Comparison of ENCODE assay signal across 9 cellular contexts in genomic region chr3:122890077-122890484, GRCh38.
DNase-seq lines count a peak whose midpoint lies in the region; ATAC-seq, FAIRE-seq and TF ChIP-seq lines count a peak whose summit lies in the region.
"Had no signal": no experiment of that assay in that cellular context is flagged by ENCODE, and none has a peak within 500 bp of the region (broad histone marks: within the 10 kb centered on the region; RNA-seq: fewer than 3 reads in every experiment).

No MANE protein-coding gene starts in this region.

- H3K36me3 ChIP-seq in GM12878 (ENCODE audit: control insufficient read depth in 2 of 2, insufficient read depth in 2 of 2, low read length in 1 of 2) (no peaks in the 10 kb centered on the region), lung (ENCODE audit: control insufficient read depth in 2 of 2, insufficient read depth in 2 of 2, low read length in 2 of 2) (no peaks in the 10 kb centered on the region)

- SMC1A ChIA-PET in GM12878 (lab: Charles Lee; ENCODE audit: uncharacterized antibody, unreplicated experiment) = no interaction called here

- DNase-seq in SIG-M5 treated with dmso at 0.1 percent for 504 hours (lab: John Stamatoyannopoulos, UW; ENCODE audit: unreplicated experiment) (peak; percentile 53), SIG-M5 (lab: John Stamatoyannopoulos, UW) (no peak), GM12878 (ENCODE audit: low read depth, low spot score) (peak; percentile 19), lung (ENCODE audit: low spot score) (peak; percentile 37), endothelial cell (ENCODE audit: low spot score) (no peak), SW480 (ENCODE audit: low spot score) (no peak)

- no peaks in the 10 kb centered on the region for H3K9me3 Mint-ChIP-seq in endothelial cell (ENCODE audit: unreplicated experiment)
- H3K9me3 Mint-ChIP-seq: neural crest cell had no signal

- H3K9me3 ChIP-seq in GM12878 (replicated peaks; ENCODE audit: control insufficient read depth, insufficient read depth, low read length) (no peaks in the 10 kb centered on the region), lung (ENCODE audit: control insufficient read depth in 2 of 2, insufficient read depth in 1 of 2, low read length in 1 of 2) (no peaks in the 10 kb centered on the region)

- H3K4me3 Mint-ChIP-seq in endothelial cell (ENCODE audit: unreplicated experiment) = no peak overlapping the region
- H3K4me3 Mint-ChIP-seq: neural crest cell had no signal

- in situ Hi-C loops in GM12878 (cut with MboI) = no loop called here

- BruUV-seq in GM12878 (replicated peaks; lab: Mats Ljungman, UMichigan) = no TSS peak

- H3K9ac ChIP-seq in GM12878 (ENCODE audit: control insufficient read depth, insufficient read depth, low read length) = no peak overlapping the region; the same call in 1 of the 2 replicates

- no peak overlapping the region for H3K4me2 ChIP-seq in GM12878 (ENCODE audit: control insufficient read depth, insufficient read depth)

- WGBS in GM12878 (ENCODE audit: insufficient coverage, insufficient replicate concordance, low lambda C conversion rate, missing lambda C conversion rate) = 42% methylated on average over 4 of the region's 4 CpGs
- 10 to 23% methylated on average over 4 of the region's 4 CpGs for WGBS in lung, 2 donors

- H3K4me1 Mint-ChIP-seq in endothelial cell (ENCODE audit: unreplicated experiment) = peaks cover 17% of the 10 kb centered on the region

- no peak for TF ChIP-seq RAD21 in GM12878 (IDR thresholded peaks at IDR 0.05; ENCODE audit: insufficient read depth, low read depth, low read length)

- CTCF ChIA-PET in GM12878 (lab: Yijun Ruan, JAX) = no interaction called here

- ATAC-seq in HG03066 (IDR thresholded peaks at IDR 0.05; ENCODE audit: low read depth, unreplicated experiment) = peak; percentile 61
- peak; percentile 59 for ATAC-seq in GM12878
- no peak for ATAC-seq in lung (ENCODE audit: insufficient read depth, low FRiP score)
- ATAC-seq in GM19328 (IDR thresholded peaks at IDR 0.05; ENCODE audit: unreplicated experiment) = no peak

- no peaks in the 10 kb centered on the region for H4K20me1 ChIP-seq in GM12878 (ENCODE audit: control insufficient read depth, insufficient read depth)

- TF ChIP-seq POLR2A in GM12878 (IDR thresholded peaks at IDR 0.05; ENCODE audit: low read depth, low read length) = no peak

- no peaks in the 10 kb centered on the region for H3K36me3 Mint-ChIP-seq in endothelial cell (ENCODE audit: low read depth, unreplicated experiment)

- H3K27me3 ChIP-seq in GM12878 (replicated peaks in 1 of 2; ENCODE audit: control insufficient read depth in 2 of 2, insufficient read depth in 2 of 2, low read length in 1 of 2) = no peaks in the 10 kb centered on the region
- H3K27me3 ChIP-seq in lung (ENCODE audit: control insufficient read depth, insufficient read depth) = no peaks in the 10 kb centered on the region

- H3K4me3 ChIP-seq in GM12878 (no peak overlapping the region), lung (no peak overlapping the region)

- intact Hi-C loops in GM12878 (cut with micrococcal nuclease; ENCODE audit: unreplicated experiment) = no loop called here

- H3K27me3 Mint-ChIP-seq in endothelial cell (ENCODE audit: unreplicated experiment) = no peaks in the 10 kb centered on the region

- no peak overlapping the region for H3K27ac ChIP-seq in GM12878 (ENCODE audit: control insufficient read depth, insufficient read depth)
- H3K27ac ChIP-seq in lung (ENCODE audit: low read depth in 1 of 2, low read length in 1 of 2) = no peak overlapping the region

- H3K79me2 ChIP-seq in GM12878 (ENCODE audit: control insufficient read depth, insufficient read depth, low read length) = no peaks in the 10 kb centered on the region

- peak overlapping the region; percentile 11 for H2AFZ ChIP-seq in GM12878 (ENCODE audit: control insufficient read depth, low read depth, low read length)

- RAD21 ChIA-PET in GM12878 (lab: Charles Lee; ENCODE audit: unreplicated experiment) = no interaction called here

- no peak for TF ChIP-seq EP300 in GM12878 (IDR thresholded peaks at IDR 0.05; ENCODE audit: borderline replicate concordance in 1 of 2, control insufficient read depth in 1 of 2, low read depth in 2 of 2, low read length in 2 of 2)

- no peak for TF ChIP-seq CTCF in GM12878 (IDR thresholded peaks at IDR 0.05 in 2 of 3, conservative IDR thresholded peaks at IDR 0.05 in 1 of 3; ENCODE audit: control insufficient read depth in 2 of 3, extremely low read depth in 1 of 3, insufficient read depth in 1 of 3, low read depth in 3 of 3, low read length in 3 of 3)
- no peak for TF ChIP-seq CTCF in lung (IDR thresholded peaks at IDR 0.05; ENCODE audit: control extremely low read depth, extremely low read depth)
- TF ChIP-seq CTCF in endothelial cell (IDR thresholded peaks at IDR 0.05; ENCODE audit: unreplicated experiment) = no peak

- POLR2A ChIA-PET in GM12878 (lab: Charles Lee) = no interaction called here

- peaks cover 15% of the 10 kb centered on the region for H3K4me1 ChIP-seq in GM12878 (ENCODE audit: control insufficient read depth, insufficient read depth, low read length)
- no peaks in the 10 kb centered on the region for H3K4me1 ChIP-seq in lung (ENCODE audit: control insufficient read depth in 2 of 2, insufficient read depth in 2 of 2, low read length in 2 of 2)

- FAIRE-seq in GM12878 (lab: Jason Lieb, UNC) = no peak

- no peak overlapping the region for H3K27ac Mint-ChIP-seq in endothelial cell (ENCODE audit: unreplicated experiment)

TF ChIP-seq in GM12878, 131 proteins besides CTCF, POLR2A, EP300 and RAD21:
- TF ChIP-seq PKNOX1 (IDR thresholded peaks at IDR 0.05) = peak; percentile 89
- TF ChIP-seq ZBTB40 (IDR thresholded peaks at IDR 0.05; ENCODE audit: borderline replicate concordance) = no peak
TF ChIP-seq in GM12878: peak in this region for 1.

Comparison
In these comparisons a context has a peak if more than half of its experiments do, and no peak if none do; other contexts are left out.
1. DNase-seq: peak in SIG-M5 treated with dmso at 0.1 percent for 504 hours (single experiment), GM12878 (single experiment) and lung (single experiment); none in SIG-M5 (single experiment), endothelial cell (single experiment) and SW480 (single experiment).
2. ATAC-seq: peak in HG03066 (single experiment) and GM12878 (single experiment); none in lung (single experiment) and GM19328 (single experiment).